22 cellular contexts compared by ENCODE assay signal in genomic region chr19:14835011-14835410, GRCh38. TPM values are rescaled to one million over a fixed set of nuclear protein-coding genes. Genes with fewer than 3 reads are reported as not detected.
DNase-seq lines count a peak whose midpoint lies in the region; ATAC-seq and TF ChIP-seq lines count a peak whose summit lies in the region.
"Had no signal": no experiment of that assay in that cellular context is flagged by ENCODE, and none has a peak within 500 bp of the region (broad histone marks: within the 10 kb centered on the region; RNA-seq: fewer than 3 reads in every experiment).

OR7A5 (minus strand) TSS chr19:14835185; CDS start chr19:14828241, 6,944 bp downstream.
OR7C1 (minus strand) TSS chr19:14835185; CDS start chr19:14800136, 35,049 bp downstream.

- no TSS peak for BruUV-seq in PC-9 (replicated peaks; lab: Mats Ljungman, UMichigan)

- WGBS in prostate gland, result 9% methylated on average over 1 of the region's 1 CpG
- 5 to 12% methylated on average over 1 of the region's 1 CpG for WGBS in GM23248 (ENCODE audit: low coverage in 1 of 2, low lambda C conversion rate in 2 of 2, missing lambda C conversion rate in 2 of 2), 2 experiments

- H3K9me2 ChIP-seq in PC-9 (ENCODE audit: insufficient read depth), result no peaks in the 10 kb centered on the region
- H3K9me2 ChIP-seq in GM23248 (ENCODE audit: insufficient read depth), result no peaks in the 10 kb centered on the region

- no peaks in the 10 kb centered on the region for H3K79me2 ChIP-seq in PC-9 (ENCODE audit: low read depth)
- H3K79me2 ChIP-seq in GM23248 (ENCODE audit: insufficient read depth), result no peaks in the 10 kb centered on the region

- H4K20me1 ChIP-seq in PC-9 (ENCODE audit: insufficient read depth) (no peaks in the 10 kb centered on the region), GM23248 (ENCODE audit: insufficient read depth) (no peaks in the 10 kb centered on the region)

- TF ChIP-seq CTCF in PC-9 (conservative IDR thresholded peaks at IDR 0.05) (no peak), prostate gland (IDR thresholded peaks at IDR 0.05) (no peak), GM10266 (IDR thresholded peaks at IDR 0.05; ENCODE audit: control insufficient read depth, insufficient read depth, low read depth, missing control alignments) (no peak)

- H3K4me3 ChIP-seq in PC-9, result no peak within 1 kb of the TSS
- H3K4me3 ChIP-seq in prostate gland, result peak within 1 kb of the TSS; percentile 4 to 6
- no peak within 1 kb of the TSS for H3K4me3 ChIP-seq in GM23248
- H3K4me3 ChIP-seq: HAP-1, left lung, MG63, transverse colon had no signal

- no peaks in the 10 kb centered on the region for H3K27me3 ChIP-seq in PC-9 (ENCODE audit: insufficient read depth, low read depth)
- H3K27me3 ChIP-seq in prostate gland (replicated peaks; ENCODE audit: insufficient read depth), result no peaks in the 10 kb centered on the region
- no peaks in the 10 kb centered on the region for H3K27me3 ChIP-seq in GM23248 (replicated peaks; ENCODE audit: insufficient read depth)
- H3K27me3 ChIP-seq: transverse colon had no signal

- CTCF ChIA-PET in PC-9 (lab: Charles Lee), result no interaction called here

- in situ Hi-C loops in GM23248 (cut with MboI), result no loop called here

- H3K27ac ChIP-seq in PC-9, result no peak within 1 kb of the TSS
- peak within 1 kb of the TSS; percentile 59 to 62 for H3K27ac ChIP-seq in prostate gland
- H3K27ac ChIP-seq in GM23248, result no peak within 1 kb of the TSS
- H3K27ac ChIP-seq: transverse colon had no signal

- H3K36me3 ChIP-seq in PC-9 (ENCODE audit: low read depth) (no peaks in the 10 kb centered on the region), prostate gland (no peaks in the 10 kb centered on the region), GM23248 (ENCODE audit: low read depth) (no peaks in the 10 kb centered on the region)
- H3K36me3 ChIP-seq: HAP-1, left lung, MG63, transverse colon had no signal

- ATAC-seq in HG03469 (IDR thresholded peaks at IDR 0.05; ENCODE audit: unreplicated experiment), result no peak
- ATAC-seq: left lung; naive thymus-derived CD4-positive, alpha-beta T cell had no signal

- H3F3A ChIP-seq in PC-9 (ENCODE audit: insufficient read depth, low read depth) (peaks cover 10% of the 10 kb centered on the region; the same call in 1 of the 2 replicates), GM23248 (ENCODE audit: insufficient read depth) (no peaks in the 10 kb centered on the region)

- TF ChIP-seq POLR2A in prostate gland (IDR thresholded peaks at IDR 0.05), result no peak

- POLR2A ChIA-PET in PC-9 (lab: Charles Lee; ENCODE audit: unreplicated experiment), result no interaction called here

- no peak within 1 kb of the TSS for H2AFZ ChIP-seq in PC-9
- no peak within 1 kb of the TSS for H2AFZ ChIP-seq in GM23248

- intact Hi-C loops in PC-9 (cut with micrococcal nuclease; ENCODE audit: unreplicated experiment) (no loop called here), prostate gland (cut with DNase I) (no loop called here)

- no peak within 1 kb of the TSS for H3K9ac ChIP-seq in GM23248

- DNase-seq in Ammon's horn (ENCODE audit: low spot score) (peak; percentile 31), PC-9 (peak in 1 of 2 experiments; percentile 63), globus pallidus (ENCODE audit: low spot score) (peak; percentile 3), prostate gland (ENCODE audit: low spot score) (peak; percentile 64), GM23248 (no peak), kidney glomerular epithelial cell (lab: John Stamatoyannopoulos, UW) (no peak), GM10266 (ENCODE audit: extremely low spot score) (no peak)
- DNase-seq: amniotic stem cell; COR-L47; glutamatergic neuron; left lung; MG63; naive thymus-derived CD4-positive, alpha-beta T cell; NCI-H1930; NCI-H524 treated with DMSO at 0.1 percent for 48 hours; stimulated activated CD4-positive, alpha-beta T cell treated with anti-CD3 and anti-CD28 coated beads, Interleukin-2, amount 100 ng/mL, for 24 hours; transverse colon had no signal

- peaks cover 17% of the 10 kb centered on the region for H3K4me1 ChIP-seq in PC-9 (replicated peaks; ENCODE audit: insufficient read depth)
- peaks cover 7% of the 10 kb centered on the region for H3K4me1 ChIP-seq in prostate gland (replicated peaks)
- H3K4me1 ChIP-seq in GM23248 (ENCODE audit: insufficient read depth), result no peaks in the 10 kb centered on the region
- H3K4me1 ChIP-seq: HAP-1, left lung, transverse colon had no signal

- H3K9me3 ChIP-seq in PC-9 (ENCODE audit: insufficient read depth, low read depth) (no peaks in the 10 kb centered on the region; the same call in 1 of the 2 replicates), prostate gland (no peaks in the 10 kb centered on the region), GM23248 (ENCODE audit: low read depth) (no peaks in the 10 kb centered on the region)
- H3K9me3 ChIP-seq: HAP-1, left lung, MG63, transverse colon had no signal

- H3K4me2 ChIP-seq in PC-9, result peak within 1 kb of the TSS; percentile 47
- H3K4me2 ChIP-seq in GM23248 (ENCODE audit: unreplicated experiment), result no peak within 1 kb of the TSS

RNA-seq across cellular contexts. Expression of gene OR7A5, which starts in this region (rescaled TPM):
- total RNA-seq in PC-9 (2021) (not detected in 2 replicates), prostate gland (1 to 10 TPM in 1 of 2 donors, under 1 TPM in 1; 0.57 to 1.4 TPM)
- not detected in 2 replicates for total RNA-seq in GM23248 (2014; rRNA removed; shearing (Covaris generic))
- polyA plus RNA-seq in GM23248 (2016; fragmentation: Nextera tagmentation; extraction: Ambion mirVana), result not detected in 2 replicates
- total RNA-seq: activated T-helper 2 cell treated with anti-CD3 and anti-CD28 coated beads, Interferon-gamma antibody, Interleukin-2, Interleukin-4, amounts not matched to agents 10 μg/mL and 5 μg/mL and 100 μg/mL, durations not matched to agents 14 hours and 24 hours and 36 hours; cerebellum; left lung; naive thymus-derived CD4-positive, alpha-beta T cell; transverse colon had no signal
- polyA plus RNA-seq: AG04450; naive thymus-derived CD4-positive, alpha-beta T cell had no signal

RNA-seq across cellular contexts. Expression of gene OR7C1, which starts in this region (rescaled TPM):
- not detected in 2 replicates for total RNA-seq in PC-9 (2021)
- total RNA-seq in prostate gland, result 1 to 10 TPM; 3.2 to 5.1 TPM
- not detected in 2 replicates for total RNA-seq in GM23248 (2014; rRNA removed; shearing (Covaris generic))
- polyA plus RNA-seq in GM23248 (2016; fragmentation: Nextera tagmentation; extraction: Ambion mirVana), result not detected in 2 replicates
- total RNA-seq: activated T-helper 2 cell treated with anti-CD3 and anti-CD28 coated beads, Interferon-gamma antibody, Interleukin-2, Interleukin-4, amounts not matched to agents 10 μg/mL and 5 μg/mL and 100 μg/mL, durations not matched to agents 14 hours and 24 hours and 36 hours; cerebellum; naive thymus-derived CD4-positive, alpha-beta T cell had no signal
- polyA plus RNA-seq: AG04450; naive thymus-derived CD4-positive, alpha-beta T cell had no signal

Comparison
In these comparisons a context has a peak if more than half of its experiments do, and no peak if none do; other contexts are left out.
1. DNase-seq: peak in Ammon's horn (single experiment), globus pallidus (single experiment) and prostate gland (single experiment); none in GM23248 (single experiment), kidney glomerular epithelial cell (single experiment) and GM10266 (single experiment).
2. H3K27ac ChIP-seq: peak in prostate gland (2 of 2); none in PC-9 (single experiment) and GM23248 (single experiment).
3. H3K4me3 ChIP-seq: peak in prostate gland (2 of 2); none in PC-9 (single experiment) and GM23248 (single experiment).